In genomic region chr18:42956287-42956686, GRCh38 we compare ENCODE assay signal across 18 cellular contexts.
DNase-seq lines count a peak whose midpoint lies in the region; ATAC-seq, FAIRE-seq and TF ChIP-seq lines count a peak whose summit lies in the region.
"Had no signal": no experiment of that assay in that cellular context is flagged by ENCODE, and none has a peak within 500 bp of the region (broad histone marks: within the 10 kb centered on the region; RNA-seq: fewer than 3 reads in every experiment).

No MANE protein-coding gene starts in this region.

- H3K27ac ChIP-seq in endodermal cell (ENCODE audit: low read depth, low read length), result no peak overlapping the region

- TF ChIP-seq CTCF in D721Med (IDR thresholded peaks at IDR 0.05; ENCODE audit: insufficient read depth, missing control alignments) (no peak), endodermal cell (conservative IDR thresholded peaks at IDR 0.05) (peak; percentile 61), omental fat pad (IDR thresholded peaks at IDR 0.05) (no peak)

- H3K4me3 Mint-ChIP-seq in endodermal cell, result no peak overlapping the region
- H3K4me3 Mint-ChIP-seq: CD4-positive, alpha-beta memory T cell had no signal

- DNase-seq in D721Med (ENCODE audit: insufficient read length, low spot score) (no peak), SK-N-DZ (ENCODE audit: low spot score) (peak; percentile 32), endodermal cell (no peak), NCI-H1417 (lab: John Stamatoyannopoulos, UW) (no peak), GF-D8 (lab: John Stamatoyannopoulos, UW) (no peak), omental fat pad (ENCODE audit: low spot score) (no peak)
- DNase-seq: C1 segment of cervical spinal cord; CD4-positive, alpha-beta memory T cell; COR-L47; DMS 273 treated with DMSO at 0.1 percent for 48 hours; DMS79; EL; GDM1; GOT3; HCEC 1CT had no signal

- no peaks in the 10 kb centered on the region for H3K27me3 ChIP-seq in endodermal cell (ENCODE audit: control insufficient read depth, insufficient read depth, low read length, poor library complexity, severe bottlenecking)

- no peaks in the 10 kb centered on the region for H3K36me3 ChIP-seq in endodermal cell (ENCODE audit: control insufficient read depth, insufficient read depth, low read length)

- H3K36me3 Mint-ChIP-seq in endodermal cell (ENCODE audit: low read depth), result no peaks in the 10 kb centered on the region
- H3K36me3 Mint-ChIP-seq: CD4-positive, alpha-beta memory T cell had no signal

- peaks cover 6% of the 10 kb centered on the region for H3K4me1 ChIP-seq in endodermal cell (ENCODE audit: control insufficient read depth, insufficient read depth, low read length)

- no peak overlapping the region for H3K9ac ChIP-seq in endodermal cell (ENCODE audit: extremely low read depth, low read length, poor library complexity, severe bottlenecking)

- H3K9me3 ChIP-seq in endodermal cell (ENCODE audit: control insufficient read depth, low read length), result no peaks in the 10 kb centered on the region

- H3K4me1 Mint-ChIP-seq in endodermal cell, result peaks cover 10% of the 10 kb centered on the region
- H3K4me1 Mint-ChIP-seq: CD4-positive, alpha-beta memory T cell had no signal

- H3K27ac Mint-ChIP-seq in endodermal cell, result no peak overlapping the region
- H3K27ac Mint-ChIP-seq: CD4-positive, alpha-beta memory T cell had no signal

- H3K4me3 ChIP-seq in endodermal cell (ENCODE audit: low read length), result no peak overlapping the region

- 74 to 96% methylated on average over 3 of the region's 3 CpGs for WGBS in endodermal cell (ENCODE audit: insufficient coverage in 1 of 2, insufficient read length in 1 of 2), 2 experiments

- H3K9me3 Mint-ChIP-seq in endodermal cell, result peaks cover 5% of the 10 kb centered on the region

- ATAC-seq in omental fat pad (ENCODE audit: low FRiP score), result no peak

- H3K27me3 Mint-ChIP-seq in endodermal cell (ENCODE audit: insufficient read depth), result no peaks in the 10 kb centered on the region
- H3K27me3 Mint-ChIP-seq: CD4-positive, alpha-beta memory T cell had no signal

- peak; percentile 55 for FAIRE-seq in D721Med (lab: Jason Lieb, UNC)
- FAIRE-seq: GM12891, GM18507, H54 had no signal
